ENCODE assay signal across 7 cellular contexts in genomic region chr10:45673074-45673628, GRCh38. TPM values are rescaled to one million over a fixed set of nuclear protein-coding genes. Genes with fewer than 3 reads are reported as not detected.
DNase-seq lines count a peak whose midpoint lies in the region; ATAC-seq, FAIRE-seq and TF ChIP-seq lines count a peak whose summit lies in the region.

No MANE protein-coding gene starts in this region.

- H4K8ac ChIP-seq in neuronal stem cell (ENCODE audit: low read depth, low read length): no peak overlapping the region

- H3K23ac ChIP-seq in neuronal stem cell (ENCODE audit: low read depth, low read length, poor library complexity): no peak overlapping the region

- peak overlapping the region; percentile 99 for H2AFZ ChIP-seq in OCI-LY7 (ENCODE audit: low read length)
- H2AFZ ChIP-seq in endothelial cell of umbilical vein (ENCODE audit: low read depth, low read length): peak overlapping the region; percentile 52
- H2AFZ ChIP-seq in neuronal stem cell (ENCODE audit: low read length): peak overlapping the region; percentile 98

- no peaks in the 10 kb centered on the region for H3K9me2 ChIP-seq in OCI-LY7 (ENCODE audit: insufficient read depth, low read length)

- H3K4me3 ChIP-seq in GM12875 (ENCODE audit: low read depth, low read length) (peak overlapping the region; percentile 52), OCI-LY7 (ENCODE audit: low read depth, low read length, poor library complexity, severe bottlenecking) (peak overlapping the region; percentile 46), endothelial cell of umbilical vein (replicated peaks in 1 of 3; ENCODE audit: insufficient read depth in 1 of 3, low read depth in 1 of 3, low read length in 3 of 3) (peak overlapping the region in 1 of 3 experiments; percentile 30), neuronal stem cell (ENCODE audit: low read length in 2 of 2) (peak overlapping the region; percentile 70 to 83)

- dilution Hi-C loops in endothelial cell of umbilical vein (cut with MboI; ENCODE audit: extremely low pct_ligation_motif_present, low sequenced_read_pairs): no loop called here

- no peak overlapping the region for H2BK120ac ChIP-seq in neuronal stem cell (ENCODE audit: low read depth, low read length)

- H3K4me1 ChIP-seq in OCI-LY7 (ENCODE audit: insufficient read depth, low read length, poor library complexity, severe bottlenecking) (peaks cover 9% of the 10 kb centered on the region), endothelial cell of umbilical vein (ENCODE audit: control insufficient read depth, extremely low read depth, insufficient read depth, low read length) (peaks cover 6% of the 10 kb centered on the region), neuronal stem cell (ENCODE audit: control insufficient read depth in 2 of 2, insufficient read depth in 1 of 2, low read depth in 1 of 2, low read length in 2 of 2) (no peaks in the 10 kb centered on the region)

- H2BK12ac ChIP-seq in neuronal stem cell (ENCODE audit: low read length): no peak overlapping the region

- peak overlapping the region; percentile 54 for H3K4me2 ChIP-seq in OCI-LY7 (ENCODE audit: low read length)
- H3K4me2 ChIP-seq in endothelial cell of umbilical vein (ENCODE audit: insufficient read depth, low read length): peak overlapping the region; percentile 2
- H3K4me2 ChIP-seq in neuronal stem cell (ENCODE audit: insufficient read depth, low read length, poor library complexity, severe bottlenecking): peak overlapping the region; percentile 69

- no peak overlapping the region for H3K14ac ChIP-seq in neuronal stem cell (ENCODE audit: low read length)

- H3K27me3 ChIP-seq in endothelial cell of umbilical vein (ENCODE audit: control insufficient read depth in 2 of 2, insufficient read depth in 2 of 2, low read length in 2 of 2) (no peaks in the 10 kb centered on the region), neuronal stem cell (ENCODE audit: control insufficient read depth in 3 of 3, insufficient read depth in 3 of 3, low read depth in 1 of 3, low read length in 3 of 3) (no peaks in the 10 kb centered on the region)

- H4K20me1 ChIP-seq in OCI-LY7 (ENCODE audit: insufficient read depth, low read length) (no peaks in the 10 kb centered on the region), endothelial cell of umbilical vein (replicated peaks; ENCODE audit: control insufficient read depth, extremely low read depth, insufficient read depth, low read length) (no peaks in the 10 kb centered on the region)

- POLR2A ChIA-PET in OCI-LY7 (lab: Charles Lee) (interaction anchor here (0.6 kb wide), 1 partner anchor 632 kb away, joined by 3 read pairs; no protein-coding TSS in a partner anchor), endothelial cell of umbilical vein (lab: Charles Lee) (no interaction called here)

- no peak for ATAC-seq in GM18520 (IDR thresholded peaks at IDR 0.05; ENCODE audit: unreplicated experiment)

- peak overlapping the region; percentile 64 for H2AK5ac ChIP-seq in neuronal stem cell (ENCODE audit: low read depth, low read length)

- no peak for FAIRE-seq in endothelial cell of umbilical vein (lab: Jason Lieb, UNC)

- peak overlapping the region; percentile 61 for H3K18ac ChIP-seq in neuronal stem cell (ENCODE audit: low read length)

- CTCF ChIA-PET in OCI-LY7 (lab: Charles Lee; ENCODE audit: unreplicated experiment): interaction anchor here (1.6 kb wide), 1 partner anchor 208 kb away, joined by 9 read pairs; no protein-coding TSS in a partner anchor
- CTCF ChIA-PET in endothelial cell of umbilical vein (lab: Charles Lee): interaction anchor here (1.3 to 3.7 kb wide), 6 partner anchors 205 to 438 kb away, joined by 8 to 84 read pairs (median 8); no protein-coding TSS in a partner anchor

- H3K27ac ChIP-seq in OCI-LY7 (ENCODE audit: low read depth, low read length, poor library complexity, severe bottlenecking): peak overlapping the region; percentile 71
- peak overlapping the region; percentile 22 for H3K27ac ChIP-seq in endothelial cell of umbilical vein (ENCODE audit: insufficient read depth, low read depth, low read length)
- H3K27ac ChIP-seq in neuronal stem cell (replicated peaks; ENCODE audit: low read length): peak overlapping the region; percentile 90

- H4K91ac ChIP-seq in neuronal stem cell (ENCODE audit: low read depth, low read length, poor library complexity): no peak overlapping the region

- DNase-seq in OCI-LY7 (ENCODE audit: low spot score) (no peak), endothelial cell of umbilical vein (ENCODE audit: low read depth, low spot score) (peak; percentile 9), neuronal stem cell (ENCODE audit: low spot score) (no peak), erythroblast (lab: John Stamatoyannopoulos, UW) (no peak), GM19240 (ENCODE audit: insufficient read length, low spot score) (no peak)

- peak overlapping the region; percentile 12 for H3K9ac ChIP-seq in endothelial cell of umbilical vein (replicated peaks; ENCODE audit: extremely low read depth, insufficient read depth, low read length)
- no peak overlapping the region for H3K9ac ChIP-seq in neuronal stem cell (ENCODE audit: low read depth, low read length, poor library complexity)

- no peaks in the 10 kb centered on the region for H3K36me3 ChIP-seq in OCI-LY7 (ENCODE audit: insufficient read depth, low read length)
- no peaks in the 10 kb centered on the region for H3K36me3 ChIP-seq in endothelial cell of umbilical vein (ENCODE audit: control insufficient read depth in 2 of 2, extremely low read depth in 1 of 2, insufficient read depth in 2 of 2, low read length in 2 of 2)
- H3K36me3 ChIP-seq in neuronal stem cell (replicated peaks in 1 of 2; ENCODE audit: control insufficient read depth in 2 of 2, insufficient read depth in 2 of 2, low read length in 2 of 2): no peaks in the 10 kb centered on the region

- TF ChIP-seq POLR2A in endothelial cell of umbilical vein (IDR thresholded peaks at IDR 0.05; ENCODE audit: low read depth, low read length): no peak
- no peak for TF ChIP-seq POLR2A in erythroblast (IDR thresholded peaks at IDR 0.05; ENCODE audit: low read length)

- H3K79me2 ChIP-seq in OCI-LY7 (ENCODE audit: insufficient read depth, low read depth, low read length): peaks cover 31% of the 10 kb centered on the region; the same call in 1 of the 2 replicates
- H3K79me2 ChIP-seq in endothelial cell of umbilical vein (ENCODE audit: control insufficient read depth, insufficient read depth, low read length): no peaks in the 10 kb centered on the region

- no peak overlapping the region for H2BK5ac ChIP-seq in neuronal stem cell (ENCODE audit: low read length)

- no peaks in the 10 kb centered on the region for H3K9me1 ChIP-seq in endothelial cell of umbilical vein (replicated peaks; ENCODE audit: control insufficient read depth, extremely low read depth, insufficient read depth, low read length)

- TF ChIP-seq CTCF in GM12875 (IDR thresholded peaks at IDR 0.05; ENCODE audit: borderline replicate concordance, insufficient read depth, low read depth, low read length): no peak
- TF ChIP-seq CTCF in OCI-LY7 (conservative IDR thresholded peaks at IDR 0.05; ENCODE audit: low read length): no peak
- no peak for TF ChIP-seq CTCF in endothelial cell of umbilical vein (IDR thresholded peaks at IDR 0.05; ENCODE audit: extremely low read depth in 1 of 2, insufficient read depth in 1 of 2, low read depth in 1 of 2, low read length in 2 of 2)

- peaks cover 9% of the 10 kb centered on the region; the same call in 1 of the 2 replicates for H3K9me3 ChIP-seq in OCI-LY7 (ENCODE audit: low read length)
- no peaks in the 10 kb centered on the region for H3K9me3 ChIP-seq in endothelial cell of umbilical vein (replicated peaks; ENCODE audit: control insufficient read depth, insufficient read depth, low read length)
- no peaks in the 10 kb centered on the region for H3K9me3 ChIP-seq in neuronal stem cell (replicated peaks in 1 of 2; ENCODE audit: control insufficient read depth in 2 of 2, insufficient read depth in 1 of 2, low read depth in 1 of 2, low read length in 2 of 2)

- WGBS in neuronal stem cell (ENCODE audit: extremely low coverage in 2 of 2, insufficient read length in 2 of 2, insufficient replicate concordance in 1 of 2), 2 donors: no CpG with 5 or more reads among the region's 19 CpGs

- no peak overlapping the region for H2BK15ac ChIP-seq in neuronal stem cell (ENCODE audit: low read length)

- H3K4ac ChIP-seq in neuronal stem cell (ENCODE audit: low read length): no peak overlapping the region

- intact Hi-C loops in OCI-LY7 (cut with micrococcal nuclease; ENCODE audit: unreplicated experiment) (loop anchor here (2.0 to 10.0 kb wide), 5 partner anchors 52 to 668 kb away; partner anchors contain the start of genes ALOX5, WASHC2C and ZNF22), endothelial cell of umbilical vein (cut with micrococcal nuclease) (loop anchor here (2.0 kb wide), 2 partner anchors 52 to 664 kb away; no protein-coding TSS in a partner anchor)

- BruUV-seq in OCI-LY7 (replicated peaks; lab: Mats Ljungman, UMichigan): TSS peak; percentile 55
- TSS peak; percentile 36 for BruUV-seq in endothelial cell of umbilical vein (replicated peaks; lab: Mats Ljungman, UMichigan)

- H3K79me1 ChIP-seq in neuronal stem cell (ENCODE audit: low read depth, low read length): no peaks in the 10 kb centered on the region

RNA-seq across cellular contexts. Expression of gene ZFAND4, which starts 0.6 kb away (rescaled TPM):
- 15.1 and 18.6 TPM in 2 replicates for total RNA-seq in OCI-LY7 (2014; rRNA removed; shearing (Covaris generic))
- total RNA-seq in OCI-LY7 (2022) (35.8 and 35.9 TPM in 2 replicates), endothelial cell of umbilical vein (7.2 and 7.8 TPM in 2 replicates)
- 1.5 TPM in 2 replicates for polyA plus RNA-seq in endothelial cell of umbilical vein
- polyA plus RNA-seq in endothelial cell of umbilical vein (2011; cell fraction: cytosol; rRNA removed): 1.7 and 2.5 TPM in 2 replicates
- polyA plus RNA-seq in endothelial cell of umbilical vein (2011; cell fraction: nucleus; rRNA removed): 2.9 and 3.8 TPM in 2 replicates
- 3.4 and 3.6 TPM in 2 replicates for polyA plus RNA-seq in endothelial cell of umbilical vein (2012)
- polyA minus RNA-seq in endothelial cell of umbilical vein: 4.1 and 6.1 TPM in 2 replicates
- 2.4 TPM for polyA minus RNA-seq in endothelial cell of umbilical vein (2011; cell fraction: cytosol; rRNA and poly(A)+ RNA removed)
- 7.9 and 8.5 TPM in 2 replicates for polyA minus RNA-seq in endothelial cell of umbilical vein (2011; cell fraction: nucleus; rRNA and poly(A)+ RNA removed)
- polyA plus RNA-seq in neuronal stem cell (2013, experiment 1 of 2): 8.6 TPM
- polyA plus RNA-seq in neuronal stem cell (2013, experiment 2 of 2): 9.3 TPM

RNA-seq across cellular contexts. Expression of gene WASHC2C, which starts 53.9 kb away (rescaled TPM):
- total RNA-seq in OCI-LY7 (2014; rRNA removed; shearing (Covaris generic)): 20.7 and 21.5 TPM in 2 replicates
- total RNA-seq in OCI-LY7 (2022): 34.6 and 35.3 TPM in 2 replicates
- 43.3 and 48.6 TPM in 2 replicates for total RNA-seq in endothelial cell of umbilical vein
- polyA plus RNA-seq in endothelial cell of umbilical vein: 11.1 and 13.9 TPM in 2 replicates
- polyA plus RNA-seq in endothelial cell of umbilical vein (2011; cell fraction: cytosol; rRNA removed): 12.1 and 13.7 TPM in 2 replicates
- 89.3 and 110 TPM in 2 replicates for polyA plus RNA-seq in endothelial cell of umbilical vein (2011; cell fraction: nucleus; rRNA removed)
- 31.9 and 32.6 TPM in 2 replicates for polyA plus RNA-seq in endothelial cell of umbilical vein (2012)
- polyA minus RNA-seq in endothelial cell of umbilical vein: 30.3 and 35.7 TPM in 2 replicates
- polyA minus RNA-seq in endothelial cell of umbilical vein (2011; cell fraction: cytosol; rRNA and poly(A)+ RNA removed): 11.6 TPM
- polyA minus RNA-seq in endothelial cell of umbilical vein (2011; cell fraction: nucleus; rRNA and poly(A)+ RNA removed): 43.9 and 55.4 TPM in 2 replicates
- 11.0 TPM for polyA plus RNA-seq in neuronal stem cell (2013, experiment 1 of 2)
- 10.9 TPM for polyA plus RNA-seq in neuronal stem cell (2013, experiment 2 of 2)

Comparison
In these comparisons a context has a peak if more than half of its experiments do, and no peak if none do; other contexts are left out.
1. H3K27ac ChIP-seq: peak in every context shown above with its lines; median percentile 90 in neuronal stem cell; 71 in OCI-LY7; 22 in endothelial cell of umbilical vein.
2. H3K4me2 ChIP-seq: peak in every context shown above with its lines; median percentile 69 in neuronal stem cell; 54 in OCI-LY7; 2 in endothelial cell of umbilical vein.